ENCODE assay signal across 17 cellular contexts in the genomic region with DNA sequence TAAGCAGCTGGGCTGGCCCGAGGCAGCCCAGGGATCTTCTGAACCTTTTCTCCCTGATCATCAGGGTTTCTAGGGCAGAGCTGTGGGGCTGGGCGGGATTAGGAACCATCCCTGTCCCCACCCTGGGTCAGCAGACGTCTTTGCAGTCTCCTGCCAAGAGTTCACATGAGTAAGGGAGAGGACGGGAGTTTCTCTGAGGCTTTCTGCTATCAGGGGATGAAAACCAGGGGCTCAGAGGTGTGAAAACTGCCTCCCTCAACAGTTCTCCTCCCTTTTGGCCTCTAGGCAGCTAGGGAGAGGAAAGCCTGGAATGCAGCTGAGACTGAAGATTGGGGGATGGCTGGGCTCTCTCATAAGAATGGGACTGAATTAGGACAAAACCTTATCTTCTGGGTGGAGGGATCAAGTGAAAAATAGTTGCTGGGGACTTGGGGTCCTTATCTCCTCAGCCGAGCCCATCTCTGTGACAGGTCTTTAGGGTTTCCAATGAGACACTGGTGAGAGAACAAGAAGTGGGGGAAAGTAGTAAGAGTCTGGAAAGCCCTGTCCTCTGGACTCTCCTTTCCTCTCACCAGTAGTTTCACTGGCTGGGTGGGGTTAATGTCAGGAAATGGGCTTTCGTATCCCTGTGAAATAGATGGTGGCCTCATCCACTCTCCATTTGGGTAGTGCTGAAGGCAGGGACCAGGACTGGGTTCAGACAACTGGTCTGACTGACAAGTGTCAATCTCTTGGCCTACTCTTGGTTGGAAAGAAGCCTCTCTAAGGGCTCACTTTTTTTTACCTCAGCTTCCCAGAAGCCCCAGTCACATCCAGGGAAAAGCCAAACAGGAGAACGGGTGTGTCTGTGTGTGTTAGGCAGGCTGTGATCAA. TPM values are rescaled to one million over a fixed set of nuclear protein-coding genes. Genes with fewer than 3 reads are reported as not detected.
DNase-seq lines count a peak whose midpoint lies in the region; ATAC-seq and TF ChIP-seq lines count a peak whose summit lies in the region.
"Had no signal": no experiment of that assay in that cellular context is flagged by ENCODE, and none has a peak within 500 bp of the region (broad histone marks: within the 10 kb centered on the region; RNA-seq: fewer than 3 reads in every experiment).

No MANE protein-coding gene starts in this region.

- ATAC-seq in GM18511 (IDR thresholded peaks at IDR 0.05; ENCODE audit: unreplicated experiment) = no peak
- ATAC-seq: activated CD4-positive, alpha-beta T cell treated with anti-CD3 and anti-CD28 coated beads for 36 hours had no signal

- H3K4me3 ChIP-seq in fibroblast of the aortic adventitia (ENCODE audit: low read depth, low read length) = no peak overlapping the region
- H3K4me3 ChIP-seq: ovary had no signal

- CTCF ChIA-PET in activated CD4-positive, alpha-beta T cell treated with anti-CD3 and anti-CD28 coated beads, Interleukin-2, amount 10 ng/mL, durations not matched to agents 7 days and 5 days (lab: Charles Lee) = interaction anchor here (1.5 kb wide), 1 partner anchor 23 kb away, joined by 3 read pairs; no protein-coding TSS in a partner anchor

- no peak for DNase-seq in activated CD4-positive, alpha-beta T cell treated with anti-CD3 and anti-CD28 coated beads, Interleukin-2, amount 10 ng/mL, durations not matched to agents 7 days and 5 days
- DNase-seq in activated CD4-positive, alpha-beta T cell treated with anti-CD3 and anti-CD28 coated beads for 1 hour = no peak
- DNase-seq in fibroblast of the aortic adventitia (ENCODE audit: low read depth) (peak; percentile 51), osteocyte (ENCODE audit: extremely low spot score, unreplicated experiment) (no peak), type B pancreatic cell (ENCODE audit: extremely low spot score, unreplicated experiment) (no peak), AG08395 (ENCODE audit: low spot score) (no peak), NCI-H1436 (lab: John Stamatoyannopoulos, UW) (no peak)
- DNase-seq: activated CD4-positive, alpha-beta T cell treated with anti-CD3 and anti-CD28 coated beads for 36 hours; activated T-cell treated with anti-CD3 and anti-CD28 coated beads, Interleukin-2, amount 50 U/mL, for 1 hour; CD4-positive, alpha-beta T cell; NCI-H1694; NCI-H524; substantia nigra had no signal

- POLR2A ChIA-PET in activated CD4-positive, alpha-beta T cell treated with anti-CD3 and anti-CD28 coated beads, Interleukin-2, amount 10 ng/mL, durations not matched to agents 7 days and 5 days (lab: Charles Lee) = no interaction called here

- TF ChIP-seq CTCF in fibroblast of the aortic adventitia (IDR thresholded peaks at IDR 0.05; ENCODE audit: insufficient read depth, low read length) = no peak
- no peak for TF ChIP-seq CTCF in osteocyte (IDR thresholded peaks at IDR 0.05)
- no peak for TF ChIP-seq CTCF in type B pancreatic cell (conservative IDR thresholded peaks at IDR 0.05)

- H3K4me3 Mint-ChIP-seq in activated CD4-positive, alpha-beta T cell treated with anti-CD3 and anti-CD28 coated beads, Interleukin-2, amount 10 ng/mL, durations not matched to agents 7 days and 5 days = no peak overlapping the region
- H3K4me3 Mint-ChIP-seq in osteocyte (ENCODE audit: unreplicated experiment) (peak overlapping the region; percentile 35), type B pancreatic cell (peak overlapping the region; percentile 77)
- H3K4me3 Mint-ChIP-seq: activated CD4-positive, alpha-beta T cell treated with anti-CD3 and anti-CD28 coated beads for 36 hours; CD4-positive, alpha-beta T cell had no signal

- H3K9me3 Mint-ChIP-seq in activated CD4-positive, alpha-beta T cell treated with anti-CD3 and anti-CD28 coated beads, Interleukin-2, amount 10 ng/mL, durations not matched to agents 7 days and 5 days = no peaks in the 10 kb centered on the region
- H3K9me3 Mint-ChIP-seq in osteocyte (ENCODE audit: unreplicated experiment) = no peaks in the 10 kb centered on the region
- no peaks in the 10 kb centered on the region for H3K9me3 Mint-ChIP-seq in type B pancreatic cell
- H3K9me3 Mint-ChIP-seq: CD4-positive, alpha-beta T cell had no signal

- no peaks in the 10 kb centered on the region for H3K27me3 Mint-ChIP-seq in activated CD4-positive, alpha-beta T cell treated with anti-CD3 and anti-CD28 coated beads, Interleukin-2, amount 10 ng/mL, durations not matched to agents 7 days and 5 days
- H3K27me3 Mint-ChIP-seq in osteocyte (ENCODE audit: unreplicated experiment) = no peaks in the 10 kb centered on the region
- no peaks in the 10 kb centered on the region for H3K27me3 Mint-ChIP-seq in type B pancreatic cell
- H3K27me3 Mint-ChIP-seq: activated CD4-positive, alpha-beta T cell treated with anti-CD3 and anti-CD28 coated beads for 36 hours; CD4-positive, alpha-beta T cell had no signal

- H3K36me3 Mint-ChIP-seq in activated CD4-positive, alpha-beta T cell treated with anti-CD3 and anti-CD28 coated beads, Interleukin-2, amount 10 ng/mL, durations not matched to agents 7 days and 5 days (ENCODE audit: low read depth) = no peaks in the 10 kb centered on the region
- no peaks in the 10 kb centered on the region for H3K36me3 Mint-ChIP-seq in osteocyte (ENCODE audit: unreplicated experiment)
- H3K36me3 Mint-ChIP-seq in type B pancreatic cell = peaks cover 15% of the 10 kb centered on the region

- H3K27ac Mint-ChIP-seq in activated CD4-positive, alpha-beta T cell treated with anti-CD3 and anti-CD28 coated beads, Interleukin-2, amount 10 ng/mL, durations not matched to agents 7 days and 5 days = peak overlapping the region; percentile 5
- H3K27ac Mint-ChIP-seq in osteocyte (ENCODE audit: unreplicated experiment) (peak overlapping the region; percentile 32), type B pancreatic cell (peak overlapping the region; percentile 66)
- H3K27ac Mint-ChIP-seq: activated CD4-positive, alpha-beta T cell treated with anti-CD3 and anti-CD28 coated beads for 36 hours; CD4-positive, alpha-beta T cell had no signal

- peaks cover 23% of the 10 kb centered on the region for H3K4me1 Mint-ChIP-seq in activated CD4-positive, alpha-beta T cell treated with anti-CD3 and anti-CD28 coated beads, Interleukin-2, amount 10 ng/mL, durations not matched to agents 7 days and 5 days
- H3K4me1 Mint-ChIP-seq in osteocyte (ENCODE audit: unreplicated experiment) = peaks cover 71% of the 10 kb centered on the region
- peaks cover 28% of the 10 kb centered on the region for H3K4me1 Mint-ChIP-seq in type B pancreatic cell (ENCODE audit: unreplicated experiment)

RNA-seq across cellular contexts. Expression of gene ZNF385A, which starts 7.7 kb away (rescaled TPM):
- 1 to 10 TPM in 1 of 2 experiments, under 1 TPM in 1; 0.48 to 1.3 TPM for total RNA-seq in activated CD4-positive, alpha-beta T cell treated with anti-CD3 and anti-CD28 coated beads, Interleukin-2, amount 10 ng/mL, durations not matched to agents 7 days and 5 days
- 0.99 and 1.6 TPM in 2 replicates for total RNA-seq in fibroblast of the aortic adventitia (ENCODE audit: low replicate concordance)
- 12.3 and 12.7 TPM in 2 replicates for total RNA-seq in osteocyte
- 29.5 and 47.3 TPM in 2 replicates for total RNA-seq in type B pancreatic cell (ENCODE audit: low replicate concordance)

RNA-seq across cellular contexts. Expression of gene GPR84, which starts 12.5 kb away (rescaled TPM):
- total RNA-seq in activated CD4-positive, alpha-beta T cell treated with anti-CD3 and anti-CD28 coated beads, Interleukin-2, amount 10 ng/mL, durations not matched to agents 7 days and 5 days = under 1 TPM; 0.15 to 0.33 TPM
- not detected in 2 replicates for total RNA-seq in fibroblast of the aortic adventitia (ENCODE audit: low replicate concordance)
- not detected in 2 replicates for total RNA-seq in osteocyte
- not detected in 2 replicates for total RNA-seq in type B pancreatic cell (ENCODE audit: low replicate concordance)
- total RNA-seq: dermis microvascular lymphatic vessel endothelial cell, LHCN-M2 had no signal

RNA-seq across cellular contexts. Expression of gene ITGA5, which starts 42.2 kb away (rescaled TPM):
- total RNA-seq in activated CD4-positive, alpha-beta T cell treated with anti-CD3 and anti-CD28 coated beads, Interleukin-2, amount 10 ng/mL, durations not matched to agents 7 days and 5 days = 10 to 100 TPM; 83.5 to 88.7 TPM
- total RNA-seq in fibroblast of the aortic adventitia (ENCODE audit: low replicate concordance) (51.1 and 239 TPM in 2 replicates), osteocyte (98.4 and 100 TPM in 2 replicates), type B pancreatic cell (ENCODE audit: low replicate concordance) (2.5 and 25.9 TPM in 2 replicates)

RNA-seq across cellular contexts. Expression of gene COPZ1, which starts 51.9 kb away (rescaled TPM):
- 100 to 1,000 TPM; 113 to 124 TPM for total RNA-seq in activated CD4-positive, alpha-beta T cell treated with anti-CD3 and anti-CD28 coated beads, Interleukin-2, amount 10 ng/mL, durations not matched to agents 7 days and 5 days
- total RNA-seq in fibroblast of the aortic adventitia (ENCODE audit: low replicate concordance) = 59.7 and 139 TPM in 2 replicates
- 126 and 136 TPM in 2 replicates for total RNA-seq in osteocyte
- total RNA-seq in type B pancreatic cell (ENCODE audit: low replicate concordance) = 196 and 229 TPM in 2 replicates

Comparison
In these comparisons a context has a peak if more than half of its experiments do, and no peak if none do; other contexts are left out.
1. H3K27ac Mint-ChIP-seq: peak in every context shown above with its lines; median percentile 66 in type B pancreatic cell; 32 in osteocyte; 5 in activated CD4-positive, alpha-beta T cell treated with anti-CD3 and anti-CD28 coated beads, Interleukin-2, amount 10 ng/mL, durations not matched to agents 7 days and 5 days.